19 cellular contexts compared by ENCODE assay signal in the genomic region with DNA sequence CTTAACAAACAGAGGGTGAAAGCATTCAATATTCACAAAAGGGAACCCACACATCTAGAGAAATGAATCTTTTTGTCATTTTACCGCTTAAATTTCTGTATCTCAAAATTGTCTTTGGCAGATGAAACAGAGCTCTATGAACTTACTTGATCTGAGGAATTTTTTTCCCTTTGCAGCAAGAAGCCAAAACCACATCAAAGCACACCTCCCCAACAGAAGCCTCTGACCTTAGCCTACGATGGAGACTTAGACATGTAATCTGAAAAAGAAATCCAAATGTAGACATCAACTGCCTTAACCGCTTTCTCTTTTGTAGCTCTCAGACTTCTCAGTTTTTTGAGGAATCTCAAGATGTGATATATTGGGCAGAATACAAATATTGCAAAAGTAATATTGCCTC.
A peak's percentile ranks its signal among the peaks of the same experiment; 100 is the strongest.
DNase-seq lines count a peak whose midpoint lies in the region; ATAC-seq and TF ChIP-seq lines count a peak whose summit lies in the region.
"Had no signal": no experiment of that assay in that cellular context is flagged by ENCODE, and none has a peak within 500 bp of the region (broad histone marks: within the 10 kb centered on the region; RNA-seq: fewer than 3 reads in every experiment).

No MANE protein-coding gene starts in this region.

- H3K36me3 Mint-ChIP-seq in CD14-positive monocyte = no peaks in the 10 kb centered on the region
- H3K36me3 Mint-ChIP-seq: CD8-positive, alpha-beta memory T cell had no signal

- intact Hi-C loops in sciatic nerve (cut with DNase I) = no loop called here
- intact Hi-C loops in CD14-positive monocyte (cut with micrococcal nuclease) = no loop called here

- no peak overlapping the region for H3K4me3 Mint-ChIP-seq in CD14-positive monocyte
- H3K4me3 Mint-ChIP-seq: B cell; CD4-positive, alpha-beta T cell; CD8-positive, alpha-beta memory T cell had no signal

- H3K4me1 Mint-ChIP-seq in CD14-positive monocyte = no peaks in the 10 kb centered on the region
- H3K4me1 Mint-ChIP-seq: B cell; CD8-positive, alpha-beta memory T cell had no signal

- DNase-seq in DMS79 treated with DMSO at 0.1 percent for 48 hours (lab: John Stamatoyannopoulos, UW) = peak; percentile 52
- DNase-seq in DMS79 (lab: John Stamatoyannopoulos, UW) = no peak
- DNase-seq in sciatic nerve (ENCODE audit: low spot score) = no peak
- DNase-seq in NCI-H2107 treated with DMSO at 0.1 percent for 48 hours (lab: John Stamatoyannopoulos, UW; ENCODE audit: unreplicated experiment) = no peak
- no peak for DNase-seq in CD14-positive monocyte (ENCODE audit: low spot score)
- DNase-seq: CD4-positive, alpha-beta T cell; CD8-positive, alpha-beta memory T cell; DMS 273 treated with DMSO at 0.1 percent for 48 hours; EL; GDM1; GM23248; H7; HCEC 1CT had no signal

- peaks cover 0 to 4% (median 2%) of the 10 kb centered on the region in 7 donors for H3K9me3 Mint-ChIP-seq in CD14-positive monocyte

- H3K27me3 Mint-ChIP-seq in CD14-positive monocyte (ENCODE audit: low read depth in 3 of 3) = peaks cover 0 to 1% (median 0%) of the 10 kb centered on the region in 3 donors
- H3K27me3 Mint-ChIP-seq: B cell; CD4-positive, alpha-beta T cell had no signal

- H3K27ac ChIP-seq in VCaP = peak overlapping the region; percentile 79
- H3K27ac ChIP-seq: 22Rv1, BLaER1, C4-2B, GM23248 had no signal

- ATAC-seq in sciatic nerve = peak; percentile 59
- ATAC-seq: GM12878 had no signal

- TF ChIP-seq CTCF in VCaP (conservative IDR thresholded peaks at IDR 0.05) (no peak), CD14-positive monocyte (IDR thresholded peaks at IDR 0.05) (no peak)

- peak overlapping the region in 1 of 7 donors; percentile 3 for H3K27ac Mint-ChIP-seq in CD14-positive monocyte
- H3K27ac Mint-ChIP-seq: B cell; CD4-positive, alpha-beta T cell; CD8-positive, alpha-beta memory T cell had no signal
